Comparison of ENCODE assay signal across 1 cellular context in the genomic region with DNA sequence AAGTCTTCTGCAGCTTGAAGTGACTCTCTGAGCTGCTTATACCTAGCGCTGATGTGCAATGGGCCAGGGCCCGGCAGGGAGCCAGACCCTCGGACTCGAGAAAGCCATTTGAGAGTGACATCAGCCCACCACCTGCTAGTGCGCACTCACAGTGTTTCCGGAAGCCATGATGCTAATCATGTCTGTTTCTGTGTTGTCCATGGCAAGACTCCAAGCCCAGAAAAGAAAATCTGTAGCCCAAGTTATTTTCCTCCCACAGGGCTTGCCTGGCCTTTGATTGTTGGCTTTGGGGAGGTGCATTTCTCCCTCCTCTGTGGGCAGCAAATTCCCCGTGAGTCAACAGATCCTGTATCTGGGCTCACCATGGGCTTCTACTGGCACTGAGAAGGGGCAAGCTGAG.
TF ChIP-seq lines count a peak whose summit lies in the region.

No MANE protein-coding gene starts in this region.

TF ChIP-seq in H1, 55 proteins besides CTCF, POLR2A, EP300 and RAD21:
- TF ChIP-seq JUN (IDR thresholded peaks at IDR 0.05; ENCODE audit: low read depth, low read length) = no peak
